1 cellular context compared by ENCODE assay signal in genomic region chr1:225412803-225413338, GRCh38.
TF ChIP-seq lines count a peak whose summit lies in the region.

No MANE protein-coding gene starts in this region.

TF ChIP-seq in K562, 482 proteins besides CTCF, POLR2A, EP300 and RAD21:
- TF ChIP-seq POLR2AphosphoS5 (IDR thresholded peaks at IDR 0.05; ENCODE audit: control insufficient read depth, insufficient read depth, low read depth, low read length): 0 out of 2 replicates have a peak, but pooled peaks have one; percentile 31
- TF ChIP-seq BACH1 (tag; IDR thresholded peaks at IDR 0.05): no peak
